In the genomic region with DNA sequence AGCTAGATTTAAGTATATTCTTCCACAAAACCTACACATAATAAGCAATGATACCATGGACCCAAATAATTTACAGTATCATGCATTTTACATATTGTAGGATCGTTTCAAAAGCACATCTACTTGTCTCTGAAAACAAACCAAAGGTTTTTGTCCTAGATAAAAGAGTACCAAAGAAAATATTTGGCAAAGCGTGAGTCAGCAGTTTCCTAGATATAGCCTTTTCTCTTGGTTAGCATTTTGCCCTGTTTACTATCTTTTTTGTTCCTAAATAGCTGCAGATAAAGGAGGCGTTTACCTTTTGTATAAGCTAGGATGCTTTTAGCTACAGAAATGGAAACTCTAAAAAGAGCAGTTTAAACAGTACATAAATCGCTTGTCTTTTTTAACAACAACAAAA, we compare ENCODE assay signal across 15 cellular contexts.
DNase-seq lines count a peak whose midpoint lies in the region; ATAC-seq and TF ChIP-seq lines count a peak whose summit lies in the region.
"Had no signal": no experiment of that assay in that cellular context is flagged by ENCODE, and none has a peak within 500 bp of the region (broad histone marks: within the 10 kb centered on the region; RNA-seq: fewer than 3 reads in every experiment).

No MANE protein-coding gene starts in this region.

- ATAC-seq in right lobe of liver, result peak; percentile 66 to 77 (median 76)
- ATAC-seq in GM18520 (IDR thresholded peaks at IDR 0.05; ENCODE audit: unreplicated experiment), result no peak
- ATAC-seq in left colon, result no peak
- ATAC-seq: left cardiac atrium, Panc1 had no signal

- no peak overlapping the region for H2AK5ac ChIP-seq in H9 (ENCODE audit: insufficient read length, low read length)

- POLR2A ChIA-PET in activated CD4-positive, alpha-beta T cell treated with anti-CD3 and anti-CD28 coated beads, Interleukin-2, amount 10 ng/mL, durations not matched to agents 7 days and 5 days (lab: Charles Lee), result no interaction called here

- no peaks in the 10 kb centered on the region for H3K79me2 ChIP-seq in H9 (ENCODE audit: insufficient read depth, low read length)

- H3T11ph ChIP-seq in H9 (ENCODE audit: low read length), result no peak overlapping the region

- H3K27ac Mint-ChIP-seq in H9, result peak overlapping the region in 2 of 3 experiments; percentile 11 to 85; a peak in 2 of 7 replicates
- H3K27ac Mint-ChIP-seq in activated CD4-positive, alpha-beta T cell treated with anti-CD3 and anti-CD28 coated beads, Interleukin-2, amount 10 ng/mL, durations not matched to agents 7 days and 5 days, result no peak overlapping the region
- H3K27ac Mint-ChIP-seq: activated CD4-positive, alpha-beta T cell treated with anti-CD3 and anti-CD28 coated beads, Interleukin-2, amount 10 ng/mL, durations not matched to agents 24 days and 14 days had no signal

- H4K91ac ChIP-seq in H9 (ENCODE audit: insufficient read length, low read depth, low read length), result no peak overlapping the region

- H3K27ac ChIP-seq in H9 (ENCODE audit: insufficient read length, low read depth, low read length) (peak overlapping the region; percentile 19), right lobe of liver (no peak overlapping the region)
- H3K27ac ChIP-seq: thoracic aorta had no signal

- no peak overlapping the region for H3K4me2 ChIP-seq in H9 (ENCODE audit: insufficient read depth, insufficient read length, low read length)

- CTCF ChIA-PET in activated CD4-positive, alpha-beta T cell treated with anti-CD3 and anti-CD28 coated beads, Interleukin-2, amount 10 ng/mL, durations not matched to agents 7 days and 5 days (lab: Charles Lee), result no interaction called here

- H3K79me1 ChIP-seq in H9 (ENCODE audit: insufficient read depth, low read depth, low read length, poor library complexity, severe bottlenecking), result no peaks in the 10 kb centered on the region

- no peak overlapping the region for H2BK15ac ChIP-seq in H9 (ENCODE audit: low read depth, low read length)

- no peak overlapping the region for H2BK12ac ChIP-seq in H9 (ENCODE audit: insufficient read length, low read depth, low read length)

- no peak overlapping the region for H2BK120ac ChIP-seq in H9 (ENCODE audit: low read depth, low read length, poor library complexity, severe bottlenecking)

- peaks cover 8% of the 10 kb centered on the region; the same call in 1 of the 2 replicates for H3K4me1 ChIP-seq in H9 (ENCODE audit: insufficient read depth, low read length)
- H3K4me1 ChIP-seq in right lobe of liver, result peaks cover 0 to 36% (median 8%) of the 10 kb centered on the region in 4 donors

- no peaks in the 10 kb centered on the region for H3K23me2 ChIP-seq in H9 (ENCODE audit: insufficient read length, low read depth, low read length, poor library complexity, severe bottlenecking)

- no peak overlapping the region for H3K23ac ChIP-seq in H9 (ENCODE audit: insufficient read length, low read depth, low read length)

- H3K9me3 ChIP-seq in H9 (ENCODE audit: control insufficient read depth, low read depth, low read length), result no peaks in the 10 kb centered on the region
- H3K9me3 ChIP-seq in right lobe of liver, result no peaks in the 10 kb centered on the region
- H3K9me3 ChIP-seq: thoracic aorta had no signal

- intact Hi-C loops in right lobe of liver (cut with DNase I) (no loop called here), left colon (cut with DNase I, micrococcal nuclease) (no loop called here)

- no peak overlapping the region for H3K14ac ChIP-seq in H9 (ENCODE audit: insufficient read depth, low read length)

- no peak for TF ChIP-seq POLR2A in right lobe of liver (IDR thresholded peaks at IDR 0.05)

- WGBS in H9 (ENCODE audit: extremely low coverage, insufficient read length, low lambda C conversion rate), result no CpG with 5 or more reads among the region's 4 CpGs
- 39% methylated on average over 4 of the region's 4 CpGs for WGBS in right lobe of liver (ENCODE audit: insufficient coverage, low coverage, low lambda C conversion rate, missing lambda C conversion rate)

- H2BK20ac ChIP-seq in H9 (ENCODE audit: low read depth, low read length, poor library complexity, severe bottlenecking), result no peak overlapping the region

- no peak overlapping the region for H3K4ac ChIP-seq in H9 (ENCODE audit: low read depth, low read length)

- no peak overlapping the region for H4K8ac ChIP-seq in H9 (replicated peaks; ENCODE audit: insufficient read length, low read depth, low read length)

- H3K27me3 Mint-ChIP-seq in H9 (ENCODE audit: low read depth), result no peaks in the 10 kb centered on the region
- peaks cover 3% of the 10 kb centered on the region for H3K27me3 Mint-ChIP-seq in activated CD4-positive, alpha-beta T cell treated with anti-CD3 and anti-CD28 coated beads, Interleukin-2, amount 10 ng/mL, durations not matched to agents 7 days and 5 days
- H3K27me3 Mint-ChIP-seq: activated CD4-positive, alpha-beta T cell treated with anti-CD3 and anti-CD28 coated beads, Interleukin-2, amount 10 ng/mL, durations not matched to agents 24 days and 14 days had no signal

- no peak overlapping the region for H4K5ac ChIP-seq in H9 (ENCODE audit: insufficient read length, low read depth, low read length)

- H3K9me3 Mint-ChIP-seq in H9, result no peaks in the 10 kb centered on the region; a peak in 1 of 5 replicates
- no peaks in the 10 kb centered on the region for H3K9me3 Mint-ChIP-seq in activated CD4-positive, alpha-beta T cell treated with anti-CD3 and anti-CD28 coated beads, Interleukin-2, amount 10 ng/mL, durations not matched to agents 7 days and 5 days
- H3K9me3 Mint-ChIP-seq: activated CD4-positive, alpha-beta T cell treated with anti-CD3 and anti-CD28 coated beads, Interleukin-2, amount 10 ng/mL, durations not matched to agents 24 days and 14 days; neural crest cell had no signal

- H3K56ac ChIP-seq in H9 (ENCODE audit: insufficient read length, low read depth, low read length), result no peak overlapping the region

- H3K36me3 Mint-ChIP-seq in H9 (ENCODE audit: insufficient read depth in 1 of 3, low read depth in 3 of 3), result no peaks in the 10 kb centered on the region
- no peaks in the 10 kb centered on the region for H3K36me3 Mint-ChIP-seq in activated CD4-positive, alpha-beta T cell treated with anti-CD3 and anti-CD28 coated beads, Interleukin-2, amount 10 ng/mL, durations not matched to agents 7 days and 5 days (ENCODE audit: low read depth)

- no peak overlapping the region for H3K4me3 Mint-ChIP-seq in H9
- no peak overlapping the region for H3K4me3 Mint-ChIP-seq in activated CD4-positive, alpha-beta T cell treated with anti-CD3 and anti-CD28 coated beads, Interleukin-2, amount 10 ng/mL, durations not matched to agents 7 days and 5 days
- H3K4me3 Mint-ChIP-seq: activated CD4-positive, alpha-beta T cell treated with anti-CD3 and anti-CD28 coated beads, Interleukin-2, amount 10 ng/mL, durations not matched to agents 24 days and 14 days; neural crest cell had no signal

- no peak overlapping the region for H2BK5ac ChIP-seq in H9 (ENCODE audit: insufficient read length, low read length)

- no peaks in the 10 kb centered on the region for H3K36me3 ChIP-seq in right lobe of liver
- H3K36me3 ChIP-seq: thoracic aorta had no signal

- TF ChIP-seq CTCF in H9 (conservative IDR thresholded peaks at IDR 0.05) (no peak), cardiac fibroblast (IDR thresholded peaks at IDR 0.05; ENCODE audit: low read depth, low read length) (no peak), right lobe of liver (IDR thresholded peaks at IDR 0.05) (no peak)

- no peak overlapping the region for H3K4me3 ChIP-seq in cardiac fibroblast (replicated peaks in 1 of 2; ENCODE audit: low read depth in 2 of 2, low read length in 2 of 2)
- no peak overlapping the region for H3K4me3 ChIP-seq in right lobe of liver
- H3K4me3 ChIP-seq: thoracic aorta had no signal

- peaks cover 23 to 46% of the 10 kb centered on the region in 2 experiments for H3K4me1 Mint-ChIP-seq in H9
- peaks cover 28% of the 10 kb centered on the region for H3K4me1 Mint-ChIP-seq in activated CD4-positive, alpha-beta T cell treated with anti-CD3 and anti-CD28 coated beads, Interleukin-2, amount 10 ng/mL, durations not matched to agents 7 days and 5 days
- H3K4me1 Mint-ChIP-seq: neural crest cell had no signal

- DNase-seq in H9 (no peak), NCI-H1930 (lab: John Stamatoyannopoulos, UW) (peak; percentile 80 to 85), cardiac fibroblast (ENCODE audit: low read depth in 2 of 2) (peak; percentile 11 to 41), right lobe of liver (no peak), left colon (no peak)
- no peak for DNase-seq in activated CD4-positive, alpha-beta T cell treated with anti-CD3 and anti-CD28 coated beads, Interleukin-2, amount 10 ng/mL, durations not matched to agents 7 days and 5 days
- DNase-seq: activated CD4-positive, alpha-beta T cell treated with anti-CD3 and anti-CD28 coated beads, Interleukin-2, amount 10 ng/mL, durations not matched to agents 24 days and 14 days; left cardiac atrium; midbrain; NCI-H1048; T-helper 9 cell had no signal

- H3K27me3 ChIP-seq in H9 (ENCODE audit: insufficient read depth, low read length) (no peaks in the 10 kb centered on the region), right lobe of liver (no peaks in the 10 kb centered on the region)

- no peak overlapping the region for H3K18ac ChIP-seq in H9 (ENCODE audit: insufficient read length, low read depth, low read length)

- no peaks in the 10 kb centered on the region for H4K20me1 ChIP-seq in H9 (ENCODE audit: control insufficient read depth, insufficient read depth, insufficient read length)

- H2AFZ ChIP-seq in H9 (ENCODE audit: low read length), result no peak overlapping the region

- H3K9ac ChIP-seq in H9 (ENCODE audit: extremely low read depth, insufficient read length, low read length), result no peak overlapping the region

Comparison
In these comparisons a context has a peak if more than half of its experiments do, and no peak if none do; other contexts are left out.
1. DNase-seq: peak in NCI-H1930 (2 of 2) and cardiac fibroblast (2 of 2); none in H9 (single experiment), right lobe of liver (0 of 3), activated CD4-positive, alpha-beta T cell treated with anti-CD3 and anti-CD28 coated beads, Interleukin-2, amount 10 ng/mL, durations not matched to agents 7 days and 5 days (single experiment) and left colon (0 of 2).
2. ATAC-seq: peak in right lobe of liver (4 of 4); none in GM18520 (single experiment) and left colon (single experiment).